ENCODE assay signal across 9 cellular contexts in the genomic region with DNA sequence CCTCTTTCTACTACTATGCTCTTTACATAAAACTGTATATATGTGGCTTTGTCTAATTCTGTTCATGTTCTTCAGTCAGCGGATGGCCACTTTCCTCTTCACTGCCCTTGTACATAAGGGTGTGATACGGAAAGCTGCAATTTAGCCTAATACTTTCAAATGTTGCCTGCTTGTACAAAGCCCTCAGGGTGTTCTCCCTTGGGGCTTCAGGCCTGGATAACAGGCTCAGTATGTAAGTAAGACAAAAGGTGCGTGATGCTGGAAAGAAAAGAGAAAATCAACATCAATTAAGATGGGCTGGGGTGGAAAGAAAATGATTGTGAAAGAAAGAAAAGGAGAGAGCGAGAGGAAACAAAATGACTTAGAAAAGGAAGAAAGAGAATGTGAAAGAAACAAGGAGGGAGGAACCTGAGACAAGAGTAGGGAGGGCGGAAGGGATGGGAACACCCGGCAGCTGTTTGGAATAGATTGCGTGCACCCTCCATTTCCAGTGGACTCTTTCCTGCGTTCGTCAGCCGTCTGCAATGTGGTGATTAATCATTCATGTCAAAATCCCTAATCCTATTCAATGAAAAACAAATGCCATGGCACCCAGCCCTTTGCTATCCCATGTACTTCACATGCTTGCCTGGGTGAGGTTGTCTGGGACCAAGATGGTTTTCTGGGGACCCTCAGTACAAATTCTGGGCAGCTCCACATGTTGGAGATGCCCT.
DNase-seq lines count a peak whose midpoint lies in the region; ATAC-seq and TF ChIP-seq lines count a peak whose summit lies in the region.
"Had no signal": no experiment of that assay in that cellular context is flagged by ENCODE, and none has a peak within 500 bp of the region (broad histone marks: within the 10 kb centered on the region; RNA-seq: fewer than 3 reads in every experiment).

No MANE protein-coding gene starts in this region.

- DNase-seq in ELF-1 (ENCODE audit: low read depth, low spot score) = peak; percentile 34
- DNase-seq in fibroblast of the aortic adventitia (ENCODE audit: low read depth) = peak; percentile 99
- DNase-seq in retinal pigment epithelial cell (ENCODE audit: low read depth) = peak; percentile 33
- DNase-seq in SK-N-DZ (ENCODE audit: low spot score) = no peak
- no peak for DNase-seq in activated CD4-positive, CD25-positive, alpha-beta regulatory T cell (lab: John Stamatoyannopoulos, UW)
- DNase-seq: activated T-cell treated with anti-CD3 and anti-CD28 coated beads, Interleukin-2, amount 50 U/mL, for 24 hours had no signal

- ATAC-seq in GM19328 (IDR thresholded peaks at IDR 0.05; ENCODE audit: unreplicated experiment) = no peak
- ATAC-seq in GM18870 (IDR thresholded peaks at IDR 0.05; ENCODE audit: unreplicated experiment) = no peak

- H3K4me3 ChIP-seq in fibroblast of the aortic adventitia (ENCODE audit: low read depth, low read length) = peak overlapping the region; percentile 16
- no peak overlapping the region for H3K4me3 ChIP-seq in retinal pigment epithelial cell (ENCODE audit: low read length)

- TF ChIP-seq CTCF in fibroblast of the aortic adventitia (IDR thresholded peaks at IDR 0.05; ENCODE audit: insufficient read depth, low read length) = no peak
- no peak for TF ChIP-seq CTCF in retinal pigment epithelial cell (conservative IDR thresholded peaks at IDR 0.05; ENCODE audit: low read depth, low read length)

TF ChIP-seq in PFSK-1, 5 proteins besides CTCF, POLR2A, EP300 and RAD21:
- TF ChIP-seq FOXP2 (optimal IDR thresholded peaks at IDR 0.05; ENCODE audit: borderline replicate concordance, extremely low read depth, extremely low read length, insufficient read depth) = peak; percentile 17
- TF ChIP-seq TAF1 (IDR thresholded peaks at IDR 0.05; ENCODE audit: borderline replicate concordance, insufficient read depth, low read length) = no peak
- TF ChIP-seq, protein P1, sequence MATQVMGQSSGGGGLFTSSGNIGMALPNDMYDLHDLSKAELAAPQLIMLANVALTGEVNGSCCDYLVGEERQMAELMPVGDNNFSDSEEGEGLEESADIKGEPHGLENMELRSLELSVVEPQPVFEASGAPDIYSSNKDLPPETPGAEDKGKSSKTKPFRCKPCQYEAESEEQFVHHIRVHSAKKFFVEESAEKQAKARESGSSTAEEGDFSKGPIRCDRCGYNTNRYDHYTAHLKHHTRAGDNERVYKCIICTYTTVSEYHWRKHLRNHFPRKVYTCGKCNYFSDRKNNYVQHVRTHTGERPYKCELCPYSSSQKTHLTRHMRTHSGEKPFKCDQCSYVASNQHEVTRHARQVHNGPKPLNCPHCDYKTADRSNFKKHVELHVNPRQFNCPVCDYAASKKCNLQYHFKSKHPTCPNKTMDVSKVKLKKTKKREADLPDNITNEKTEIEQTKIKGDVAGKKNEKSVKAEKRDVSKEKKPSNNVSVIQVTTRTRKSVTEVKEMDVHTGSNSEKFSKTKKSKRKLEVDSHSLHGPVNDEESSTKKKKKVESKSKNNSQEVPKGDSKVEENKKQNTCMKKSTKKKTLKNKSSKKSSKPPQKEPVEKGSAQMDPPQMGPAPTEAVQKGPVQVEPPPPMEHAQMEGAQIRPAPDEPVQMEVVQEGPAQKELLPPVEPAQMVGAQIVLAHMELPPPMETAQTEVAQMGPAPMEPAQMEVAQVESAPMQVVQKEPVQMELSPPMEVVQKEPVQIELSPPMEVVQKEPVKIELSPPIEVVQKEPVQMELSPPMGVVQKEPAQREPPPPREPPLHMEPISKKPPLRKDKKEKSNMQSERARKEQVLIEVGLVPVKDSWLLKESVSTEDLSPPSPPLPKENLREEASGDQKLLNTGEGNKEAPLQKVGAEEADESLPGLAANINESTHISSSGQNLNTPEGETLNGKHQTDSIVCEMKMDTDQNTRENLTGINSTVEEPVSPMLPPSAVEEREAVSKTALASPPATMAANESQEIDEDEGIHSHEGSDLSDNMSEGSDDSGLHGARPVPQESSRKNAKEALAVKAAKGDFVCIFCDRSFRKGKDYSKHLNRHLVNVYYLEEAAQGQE (IDR thresholded peaks at IDR 0.05; ENCODE audit: insufficient read depth in 1 of 2, low read depth in 2 of 2, low read length in 2 of 2) = no peak
TF ChIP-seq in PFSK-1: peak in this region for 1.

Comparison
In these comparisons a context has a peak if more than half of its experiments do, and no peak if none do; other contexts are left out.
1. DNase-seq: peak in ELF-1 (single experiment), fibroblast of the aortic adventitia (single experiment) and retinal pigment epithelial cell (single experiment); none in SK-N-DZ (single experiment) and activated CD4-positive, CD25-positive, alpha-beta regulatory T cell (0 of 4).